In the genomic region with DNA sequence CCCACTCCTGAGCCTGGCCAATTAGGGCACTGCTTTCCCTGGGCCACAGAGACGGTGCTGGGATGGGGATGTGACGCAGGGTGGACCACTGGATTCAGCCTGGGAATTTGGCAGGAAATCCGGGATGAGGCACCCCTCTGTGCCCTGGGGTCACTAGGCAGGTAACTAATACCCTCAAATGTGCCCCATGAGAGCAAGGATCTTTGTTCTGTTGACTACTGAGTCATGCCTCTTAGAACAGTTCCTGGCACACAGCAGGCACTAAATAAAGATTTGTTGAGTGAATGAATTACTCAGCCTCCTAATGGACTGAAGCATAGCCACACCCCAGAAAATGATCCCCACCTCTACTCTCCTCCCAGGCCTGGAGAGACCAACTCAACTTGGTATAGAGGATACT, we compare ENCODE assay signal across 3 cellular contexts.
TF ChIP-seq lines count a peak whose summit lies in the region.

No MANE protein-coding gene starts in this region.

TF ChIP-seq in A549, 52 proteins besides CTCF, POLR2A, EP300 and RAD21:
- TF ChIP-seq CEBPB (IDR thresholded peaks at IDR 0.05) (no peak), RFX5 (IDR thresholded peaks at IDR 0.05) (no peak), FOSL2 (IDR thresholded peaks at IDR 0.05) (0 out of 2 replicates have a peak, but pooled peaks have one; percentile 14), FOSL2 (CRISPR knock-in tag; IDR thresholded peaks at IDR 0.05) (peak; percentile 78), EHMT2 (IDR thresholded peaks at IDR 0.05; ENCODE audit: low read depth) (no peak), JUNB (IDR thresholded peaks at IDR 0.05) (0 out of 2 replicates have a peak, but pooled peaks have one; percentile 26), JUN (IDR thresholded peaks at IDR 0.05) (peak in 1 of 2 experiments; percentile 53; a peak in 2 of 5 replicates), RARB (CRISPR knock-in tag; IDR thresholded peaks at IDR 0.05) (no peak), HEYL (CRISPR knock-in tag; IDR thresholded peaks at IDR 0.05) (no peak), CBX2 (IDR thresholded peaks at IDR 0.05; ENCODE audit: borderline replicate concordance, low read depth) (no peak), RNF2 (IDR thresholded peaks at IDR 0.05; ENCODE audit: borderline replicate concordance, low read depth) (no peak), ZNF302 (CRISPR knock-in tag; IDR thresholded peaks at IDR 0.05) (no peak), HOXB13 (CRISPR knock-in tag; IDR thresholded peaks at IDR 0.05; ENCODE audit: low read depth) (no peak), GATA3 (IDR thresholded peaks at IDR 0.05; ENCODE audit: borderline replicate concordance) (peak; percentile 51; the same call in 1 of the 2 replicates), KDM5A (IDR thresholded peaks at IDR 0.05) (no peak), EHF (CRISPR knock-in tag; IDR thresholded peaks at IDR 0.05) (no peak), MYC (IDR thresholded peaks at IDR 0.05; ENCODE audit: borderline replicate concordance, low read length) (no peak), KDM1A (IDR thresholded peaks at IDR 0.05; ENCODE audit: low read depth) (no peak), MAFK (IDR thresholded peaks at IDR 0.05; ENCODE audit: partially characterized antibody) (no peak), FOSB (CRISPR knock-in tag; IDR thresholded peaks at IDR 0.05) (no peak), HOXB5 (CRISPR knock-in tag; IDR thresholded peaks at IDR 0.05) (no peak), HDAC2 (IDR thresholded peaks at IDR 0.05) (no peak)
- TF ChIP-seq, protein P1, sequence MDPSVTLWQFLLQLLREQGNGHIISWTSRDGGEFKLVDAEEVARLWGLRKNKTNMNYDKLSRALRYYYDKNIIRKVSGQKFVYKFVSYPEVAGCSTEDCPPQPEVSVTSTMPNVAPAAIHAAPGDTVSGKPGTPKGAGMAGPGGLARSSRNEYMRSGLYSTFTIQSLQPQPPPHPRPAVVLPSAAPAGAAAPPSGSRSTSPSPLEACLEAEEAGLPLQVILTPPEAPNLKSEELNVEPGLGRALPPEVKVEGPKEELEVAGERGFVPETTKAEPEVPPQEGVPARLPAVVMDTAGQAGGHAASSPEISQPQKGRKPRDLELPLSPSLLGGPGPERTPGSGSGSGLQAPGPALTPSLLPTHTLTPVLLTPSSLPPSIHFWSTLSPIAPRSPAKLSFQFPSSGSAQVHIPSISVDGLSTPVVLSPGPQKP (IDR thresholded peaks at IDR 0.05; ENCODE audit: low read depth, low read length): no peak
- TF ChIP-seq, protein P2, sequence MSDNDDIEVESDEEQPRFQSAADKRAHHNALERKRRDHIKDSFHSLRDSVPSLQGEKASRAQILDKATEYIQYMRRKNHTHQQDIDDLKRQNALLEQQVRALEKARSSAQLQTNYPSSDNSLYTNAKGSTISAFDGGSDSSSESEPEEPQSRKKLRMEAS (IDR thresholded peaks at IDR 0.05): 0 out of 2 replicates have a peak, but pooled peaks have one; percentile 21

TF ChIP-seq in H1, 55 proteins besides CTCF, POLR2A, EP300 and RAD21:
- TF ChIP-seq CTBP2 (IDR thresholded peaks at IDR 0.05; ENCODE audit: borderline replicate concordance, insufficient read depth, insufficient read length, low read length) (no peak), JUN (IDR thresholded peaks at IDR 0.05; ENCODE audit: low read depth, low read length) (no peak), TEAD4 (IDR thresholded peaks at IDR 0.05; ENCODE audit: low read depth, low read length) (no peak)

TF ChIP-seq in HepG2, 621 proteins besides CTCF, POLR2A, EP300 and RAD21:
- TF ChIP-seq SIX1 (CRISPR knock-in tag; IDR thresholded peaks at IDR 0.05; ENCODE audit: borderline replicate concordance): no peak
- no peak for TF ChIP-seq ZNF350 (CRISPR knock-in tag; IDR thresholded peaks at IDR 0.05; ENCODE audit: borderline replicate concordance, low read depth)
- TF ChIP-seq WIZ (CRISPR knock-in tag; IDR thresholded peaks at IDR 0.05): no peak
- TF ChIP-seq, protein P3, sequence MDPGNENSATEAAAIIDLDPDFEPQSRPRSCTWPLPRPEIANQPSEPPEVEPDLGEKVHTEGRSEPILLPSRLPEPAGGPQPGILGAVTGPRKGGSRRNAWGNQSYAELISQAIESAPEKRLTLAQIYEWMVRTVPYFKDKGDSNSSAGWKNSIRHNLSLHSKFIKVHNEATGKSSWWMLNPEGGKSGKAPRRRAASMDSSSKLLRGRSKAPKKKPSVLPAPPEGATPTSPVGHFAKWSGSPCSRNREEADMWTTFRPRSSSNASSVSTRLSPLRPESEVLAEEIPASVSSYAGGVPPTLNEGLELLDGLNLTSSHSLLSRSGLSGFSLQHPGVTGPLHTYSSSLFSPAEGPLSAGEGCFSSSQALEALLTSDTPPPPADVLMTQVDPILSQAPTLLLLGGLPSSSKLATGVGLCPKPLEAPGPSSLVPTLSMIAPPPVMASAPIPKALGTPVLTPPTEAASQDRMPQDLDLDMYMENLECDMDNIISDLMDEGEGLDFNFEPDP (CRISPR knock-in tag; conservative IDR thresholded peaks at IDR 0.05): no peak
- TF ChIP-seq, protein P4, sequence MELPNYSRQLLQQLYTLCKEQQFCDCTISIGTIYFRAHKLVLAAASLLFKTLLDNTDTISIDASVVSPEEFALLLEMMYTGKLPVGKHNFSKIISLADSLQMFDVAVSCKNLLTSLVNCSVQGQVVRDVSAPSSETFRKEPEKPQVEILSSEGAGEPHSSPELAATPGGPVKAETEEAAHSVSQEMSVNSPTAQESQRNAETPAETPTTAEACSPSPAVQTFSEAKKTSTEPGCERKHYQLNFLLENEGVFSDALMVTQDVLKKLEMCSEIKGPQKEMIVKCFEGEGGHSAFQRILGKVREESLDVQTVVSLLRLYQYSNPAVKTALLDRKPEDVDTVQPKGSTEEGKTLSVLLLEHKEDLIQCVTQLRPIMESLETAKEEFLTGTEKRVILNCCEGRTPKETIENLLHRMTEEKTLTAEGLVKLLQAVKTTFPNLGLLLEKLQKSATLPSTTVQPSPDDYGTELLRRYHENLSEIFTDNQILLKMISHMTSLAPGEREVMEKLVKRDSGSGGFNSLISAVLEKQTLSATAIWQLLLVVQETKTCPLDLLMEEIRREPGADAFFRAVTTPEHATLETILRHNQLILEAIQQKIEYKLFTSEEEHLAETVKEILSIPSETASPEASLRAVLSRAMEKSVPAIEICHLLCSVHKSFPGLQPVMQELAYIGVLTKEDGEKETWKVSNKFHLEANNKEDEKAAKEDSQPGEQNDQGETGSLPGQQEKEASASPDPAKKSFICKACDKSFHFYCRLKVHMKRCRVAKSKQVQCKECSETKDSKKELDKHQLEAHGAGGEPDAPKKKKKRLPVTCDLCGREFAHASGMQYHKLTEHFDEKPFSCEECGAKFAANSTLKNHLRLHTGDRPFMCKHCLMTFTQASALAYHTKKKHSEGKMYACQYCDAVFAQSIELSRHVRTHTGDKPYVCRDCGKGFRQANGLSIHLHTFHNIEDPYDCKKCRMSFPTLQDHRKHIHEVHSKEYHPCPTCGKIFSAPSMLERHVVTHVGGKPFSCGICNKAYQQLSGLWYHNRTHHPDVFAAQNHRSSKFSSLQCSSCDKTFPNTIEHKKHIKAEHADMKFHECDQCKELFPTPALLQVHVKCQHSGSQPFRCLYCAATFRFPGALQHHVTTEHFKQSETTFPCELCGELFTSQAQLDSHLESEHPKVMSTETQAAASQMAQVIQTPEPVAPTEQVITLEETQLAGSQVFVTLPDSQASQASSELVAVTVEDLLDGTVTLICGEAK (IDR thresholded peaks at IDR 0.05): peak; percentile 57; the same call in 1 of the 2 replicates
- TF ChIP-seq, protein P4 (CRISPR knock-in tag; IDR thresholded peaks at IDR 0.05): peak; percentile 36; the same call in 1 of the 2 replicates
